ENCODE assay signal across 8 cellular contexts in the genomic region with DNA sequence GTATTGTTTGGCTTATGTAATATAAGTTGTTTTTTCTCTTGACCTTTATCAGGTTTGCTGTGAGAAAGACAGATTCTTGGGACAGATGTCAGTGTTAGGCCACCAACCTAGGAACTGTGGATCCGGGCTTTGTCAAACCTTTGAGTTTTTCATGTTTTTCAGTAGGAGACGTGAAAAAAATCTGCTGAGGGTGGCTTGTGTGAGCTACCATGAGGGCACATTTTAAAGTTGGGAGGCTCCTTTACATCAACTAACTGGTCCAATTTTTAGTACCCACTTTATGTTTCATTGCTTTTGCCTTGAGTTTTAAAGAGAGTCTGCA. TPM values are rescaled to one million over a fixed set of nuclear protein-coding genes. Genes with fewer than 3 reads are reported as not detected.
A peak's percentile ranks its signal among the peaks of the same experiment; 100 is the strongest.
DNase-seq lines count a peak whose midpoint lies in the region; ATAC-seq and TF ChIP-seq lines count a peak whose summit lies in the region.

No MANE protein-coding gene starts in this region.

- H3K79me2 ChIP-seq in fibroblast of lung (ENCODE audit: control insufficient read depth, insufficient read depth, low read length) = peaks cover 40% of the 10 kb centered on the region

- H3K9me3 ChIP-seq in fibroblast of lung (ENCODE audit: control insufficient read depth, insufficient read depth, low read depth, low read length) (no peaks in the 10 kb centered on the region), sigmoid colon (no peaks in the 10 kb centered on the region)

- no peaks in the 10 kb centered on the region for H3K27me3 ChIP-seq in fibroblast of lung (ENCODE audit: control insufficient read depth, insufficient read depth, low read length)
- H3K27me3 ChIP-seq in sigmoid colon = peaks cover 0 to 11% (median 0%) of the 10 kb centered on the region in 3 donors

- peak overlapping the region; percentile 84 for H3K4me2 ChIP-seq in fibroblast of lung (ENCODE audit: extremely low read depth, insufficient read depth, low read length)

- no peak for TF ChIP-seq EP300 in sigmoid colon (IDR thresholded peaks at IDR 0.05)

- DNase-seq in GM12865 (ENCODE audit: low read depth) = no peak
- DNase-seq in RWPE1 (ENCODE audit: low spot score) = no peak
- DNase-seq in fibroblast of lung (ENCODE audit: low read depth in 2 of 2) = no peak
- no peak for DNase-seq in sigmoid colon
- DNase-seq in middle frontal gyrus (ENCODE audit: extremely low spot score, low spot score) = no peak
- no peak for DNase-seq in stimulated activated CD4-positive, alpha-beta T cell treated with anti-CD3 and anti-CD28 coated beads, Interleukin-4, amount 100 ng/mL, for 4 hours
- no peak for DNase-seq in SHP77 (lab: John Stamatoyannopoulos, UW)

- peak overlapping the region; percentile 36 for H3K9ac ChIP-seq in fibroblast of lung (ENCODE audit: insufficient read depth, low read length)

- H3K36me3 ChIP-seq in fibroblast of lung (ENCODE audit: control insufficient read depth, insufficient read depth, low read length) = no peaks in the 10 kb centered on the region
- H3K36me3 ChIP-seq in sigmoid colon = no peaks in the 10 kb centered on the region

- H2AFZ ChIP-seq in fibroblast of lung (ENCODE audit: low read length) = peak overlapping the region; percentile 94

- intact Hi-C loops in sigmoid colon (cut with DNase I) = loop anchor here (1.0 kb wide), 1 partner anchor 37 kb away; a partner anchor contains a TSS

- TF ChIP-seq POLR2A in sigmoid colon (IDR thresholded peaks at IDR 0.05) = no peak

- no peaks in the 10 kb centered on the region for H4K20me1 ChIP-seq in fibroblast of lung (ENCODE audit: control insufficient read depth, extremely low read depth, insufficient read depth, low read length)

- 18 to 25% methylated on average over 2 of the region's 2 CpGs for WGBS in sigmoid colon, 2 donors

- H3K4me1 ChIP-seq in fibroblast of lung (ENCODE audit: control insufficient read depth, extremely low read depth, insufficient read depth, low read length) (no peaks in the 10 kb centered on the region), sigmoid colon (peaks cover 0 to 25% (median 10%) of the 10 kb centered on the region in 4 donors)

- POLR2A ChIA-PET in RWPE1 (lab: Yijun Ruan, JAX; ENCODE audit: low non-redundant PET) = no interaction called here

- no peak for ATAC-seq in GM18861 (IDR thresholded peaks at IDR 0.05; ENCODE audit: unreplicated experiment)

- H3K27ac ChIP-seq in RWPE1 (peak overlapping the region; percentile 81; the same call in 1 of the 2 replicates), fibroblast of lung (ENCODE audit: insufficient read depth, low read length) (peak overlapping the region; percentile 42), sigmoid colon (peak overlapping the region in 1 of 4 donors; percentile 82)

- CTCF ChIA-PET in RWPE1 (lab: Yijun Ruan, JAX) = interaction anchor here (0.5 to 0.7 kb wide), 2 partner anchors 37 to 1006 kb away, joined by 4 to 7 read pairs; no protein-coding TSS in a partner anchor

- H3K4me3 ChIP-seq in GM12865 (ENCODE audit: low read depth, low read length) = peak overlapping the region; percentile 95
- peak overlapping the region; percentile 88 to 97 (median 95) for H3K4me3 ChIP-seq in fibroblast of lung (replicated peaks in 1 of 4; ENCODE audit: control extremely low read depth in 1 of 4, insufficient read depth in 1 of 4, low read depth in 3 of 4, low read length in 4 of 4)
- peak overlapping the region; percentile 76 to 96 (median 84) for H3K4me3 ChIP-seq in sigmoid colon

- TF ChIP-seq CTCF in GM12865 (IDR thresholded peaks at IDR 0.05; ENCODE audit: insufficient read depth, low read depth, low read length, missing control alignments) (no peak), RWPE1 (conservative IDR thresholded peaks at IDR 0.05; ENCODE audit: low read depth) (no peak), fibroblast of lung (conservative IDR thresholded peaks at IDR 0.05 in 1 of 2, IDR thresholded peaks at IDR 0.05 in 1 of 2; ENCODE audit: low read depth in 1 of 2, low read length in 2 of 2) (no peak), sigmoid colon (IDR thresholded peaks at IDR 0.05) (no peak)

RNA-seq across cellular contexts. Expression of a gene that starts 0.8 kb away (rescaled TPM):
- total RNA-seq in fibroblast of lung (27.7 and 33.5 TPM in 2 replicates), sigmoid colon (10 to 100 TPM; 23.1 to 37.4 (median 30.5) TPM)
- polyA plus RNA-seq in fibroblast of lung (14.1 and 20.9 TPM in 2 replicates), sigmoid colon (1 to 10 TPM; 3.9 to 4.8 (median 4.7) TPM)
- polyA plus RNA-seq in fibroblast of lung (2012) = 13.2 and 17.7 TPM in 2 replicates
- polyA minus RNA-seq in fibroblast of lung (ENCODE audit: low replicate concordance) = 4.0 and 4.6 TPM in 2 replicates

RNA-seq across cellular contexts. Expression of a gene that starts 36.2 kb away (rescaled TPM):
- 46.7 and 71.5 TPM in 2 replicates for total RNA-seq in fibroblast of lung
- 21.1 and 23.2 TPM in 2 replicates for polyA plus RNA-seq in fibroblast of lung
- 14.1 and 15.4 TPM in 2 replicates for polyA plus RNA-seq in fibroblast of lung (2012)
- 6.1 and 11.0 TPM in 2 replicates for polyA minus RNA-seq in fibroblast of lung (ENCODE audit: low replicate concordance)
- total RNA-seq in sigmoid colon = 10 to 100 TPM; 37.9 to 57.8 (median 44.8) TPM
- polyA plus RNA-seq in sigmoid colon = 10 to 100 TPM; 10.8 to 13.4 (median 12.9) TPM
